ENCODE assay signal across 8 cellular contexts in the genomic region with DNA sequence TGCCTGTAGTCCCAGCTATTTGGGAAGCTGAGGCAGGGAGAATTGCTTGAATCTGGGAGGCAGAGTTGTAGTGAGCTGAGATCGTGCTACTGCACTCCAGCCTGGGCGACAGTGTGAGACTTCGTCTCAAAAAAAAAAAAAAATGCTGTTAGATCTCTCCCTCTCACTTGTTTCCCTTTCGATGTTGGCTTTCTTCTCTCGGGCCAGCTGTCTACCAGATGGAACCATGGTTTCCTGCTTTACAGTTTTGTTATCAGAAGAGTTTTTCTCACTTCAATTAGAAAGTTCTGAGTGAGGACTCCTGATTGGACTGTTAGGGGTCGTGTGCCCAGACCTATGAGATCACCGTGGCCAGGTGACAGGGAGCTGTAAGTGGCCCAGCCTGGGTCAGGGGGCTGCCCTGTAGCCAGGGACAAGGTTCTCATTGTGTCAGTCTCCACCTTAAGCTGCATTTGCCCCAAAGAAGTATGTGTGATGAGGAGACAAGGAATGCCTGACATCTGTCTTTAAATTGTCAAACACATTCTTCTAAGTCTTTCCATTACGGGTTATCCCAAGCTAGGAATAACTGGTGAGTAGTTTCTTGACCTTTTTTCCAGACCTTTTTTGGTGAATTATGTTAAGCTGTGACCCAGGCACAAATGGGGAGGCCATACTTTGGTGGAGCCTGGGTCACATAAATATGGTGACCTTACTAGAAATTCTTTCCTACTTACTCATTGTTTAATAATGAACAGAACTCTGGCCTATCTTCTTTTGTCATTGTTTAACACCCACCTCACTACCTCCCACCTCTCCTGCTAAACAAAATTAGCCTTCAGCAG. TPM values are rescaled to one million over a fixed set of nuclear protein-coding genes. Genes with fewer than 3 reads are reported as not detected.
A peak's percentile ranks its signal among the peaks of the same experiment; 100 is the strongest.
DNase-seq lines count a peak whose midpoint lies in the region; ATAC-seq and TF ChIP-seq lines count a peak whose summit lies in the region.

No MANE protein-coding gene starts in this region.

- no peaks in the 10 kb centered on the region for H3K9me3 Mint-ChIP-seq in progenitor cell of endocrine pancreas (ENCODE audit: low read depth)

- peak; percentile 88 for ATAC-seq in GM21576 (IDR thresholded peaks at IDR 0.05; ENCODE audit: unreplicated experiment)

- H3K4me3 Mint-ChIP-seq in progenitor cell of endocrine pancreas (ENCODE audit: low read depth) = no peak overlapping the region

- H3K36me3 Mint-ChIP-seq in progenitor cell of endocrine pancreas (ENCODE audit: insufficient read depth) = no peaks in the 10 kb centered on the region

- H3K27me3 Mint-ChIP-seq in progenitor cell of endocrine pancreas = no peaks in the 10 kb centered on the region

- peak overlapping the region; percentile 47 for H3K27ac Mint-ChIP-seq in progenitor cell of endocrine pancreas

- H3K4me3 ChIP-seq in astrocyte of the spinal cord (ENCODE audit: low read depth, low read length) = no peak overlapping the region

- TF ChIP-seq CTCF in astrocyte of the spinal cord (IDR thresholded peaks at IDR 0.05; ENCODE audit: low read depth, low read length) (no peak), progenitor cell of endocrine pancreas (IDR thresholded peaks at IDR 0.05; ENCODE audit: unreplicated experiment) (no peak)

- in situ Hi-C loops in astrocyte of the spinal cord (cut with HindIII; ENCODE audit: low sequenced_read_pairs) = no loop called here

- DNase-seq in EL (peak; percentile 54), M059J (ENCODE audit: low read depth) (peak; percentile 38), astrocyte of the spinal cord (ENCODE audit: low read depth, low spot score) (peak; percentile 15), progenitor cell of endocrine pancreas (ENCODE audit: low spot score, unreplicated experiment) (no peak), DMS153 (lab: John Stamatoyannopoulos, UW) (no peak), NCI-H1436 (lab: John Stamatoyannopoulos, UW) (no peak), DMS53 (lab: John Stamatoyannopoulos, UW) (no peak)

- peaks cover 13% of the 10 kb centered on the region for H3K4me1 Mint-ChIP-seq in progenitor cell of endocrine pancreas (ENCODE audit: low read depth)

RNA-seq across cellular contexts. Expression of gene SNAPC5, which starts 25.2 kb away (rescaled TPM):
- total RNA-seq in M059J (2014; rRNA removed; shearing (Covaris generic)) = 38.4 and 44.9 TPM in 2 replicates
- 25.2 and 25.9 TPM in 2 replicates for total RNA-seq in progenitor cell of endocrine pancreas

RNA-seq across cellular contexts. Expression of gene RPL4, which starts 32.3 kb away (rescaled TPM):
- 2,422 and 2,963 TPM in 2 replicates for total RNA-seq in M059J (2014; rRNA removed; shearing (Covaris generic))
- total RNA-seq in progenitor cell of endocrine pancreas = 2,572 and 2,630 TPM in 2 replicates

RNA-seq across cellular contexts. Expression of gene ZWILCH, which starts 32.7 kb away (rescaled TPM):
- total RNA-seq in M059J (2014; rRNA removed; shearing (Covaris generic)) = 27.2 and 53.5 TPM in 2 replicates
- 22.5 and 23.3 TPM in 2 replicates for total RNA-seq in progenitor cell of endocrine pancreas

Comparison
In these comparisons a context has a peak if more than half of its experiments do, and no peak if none do; other contexts are left out.
1. DNase-seq: peak in EL (single experiment), M059J (single experiment) and astrocyte of the spinal cord (single experiment); none in progenitor cell of endocrine pancreas (single experiment), DMS153 (single experiment), NCI-H1436 (single experiment) and DMS53 (single experiment).